1 cellular context compared by ENCODE assay signal in the genomic region with DNA sequence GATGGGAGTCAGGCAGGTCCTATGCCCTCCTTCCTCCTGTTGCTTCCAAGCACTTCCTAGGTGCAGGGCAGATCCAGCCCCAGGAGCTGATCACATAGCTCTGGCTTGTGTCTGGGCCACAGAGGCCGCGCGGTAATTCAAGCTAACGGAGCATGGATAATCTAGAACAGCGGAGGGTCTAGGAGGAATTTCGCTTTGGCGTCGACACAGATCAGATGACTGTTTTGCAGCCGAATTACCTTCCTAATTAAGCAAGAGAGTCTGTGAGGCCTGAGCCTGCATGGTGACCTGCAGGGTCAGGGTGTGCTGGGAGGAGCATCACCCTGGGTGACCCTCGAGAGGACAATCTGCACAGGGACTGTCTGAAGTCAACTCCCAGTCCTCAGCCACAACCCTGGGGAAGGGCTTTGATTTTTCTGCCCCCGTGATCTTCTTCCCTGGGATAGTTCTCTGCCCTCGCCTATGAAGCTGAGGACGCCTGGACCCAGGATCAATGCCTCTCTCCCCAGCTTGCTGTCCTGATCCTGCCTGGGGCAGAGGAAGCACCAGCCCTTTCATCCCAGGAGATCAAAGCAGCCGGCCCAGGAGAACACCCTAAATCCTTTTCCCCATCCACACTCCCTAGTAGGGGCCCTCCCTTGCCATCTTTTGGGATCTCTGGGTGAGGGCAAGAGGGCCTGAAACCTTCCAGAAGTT.
TF ChIP-seq lines count a peak whose summit lies in the region.

No MANE protein-coding gene starts in this region.

TF ChIP-seq in SK-N-SH treated with all-trans-retinoic acid at 6 μM for 48 hours, 23 proteins besides CTCF, POLR2A, EP300 and RAD21 (continued from another document):
- TF ChIP-seq, protein P1, sequence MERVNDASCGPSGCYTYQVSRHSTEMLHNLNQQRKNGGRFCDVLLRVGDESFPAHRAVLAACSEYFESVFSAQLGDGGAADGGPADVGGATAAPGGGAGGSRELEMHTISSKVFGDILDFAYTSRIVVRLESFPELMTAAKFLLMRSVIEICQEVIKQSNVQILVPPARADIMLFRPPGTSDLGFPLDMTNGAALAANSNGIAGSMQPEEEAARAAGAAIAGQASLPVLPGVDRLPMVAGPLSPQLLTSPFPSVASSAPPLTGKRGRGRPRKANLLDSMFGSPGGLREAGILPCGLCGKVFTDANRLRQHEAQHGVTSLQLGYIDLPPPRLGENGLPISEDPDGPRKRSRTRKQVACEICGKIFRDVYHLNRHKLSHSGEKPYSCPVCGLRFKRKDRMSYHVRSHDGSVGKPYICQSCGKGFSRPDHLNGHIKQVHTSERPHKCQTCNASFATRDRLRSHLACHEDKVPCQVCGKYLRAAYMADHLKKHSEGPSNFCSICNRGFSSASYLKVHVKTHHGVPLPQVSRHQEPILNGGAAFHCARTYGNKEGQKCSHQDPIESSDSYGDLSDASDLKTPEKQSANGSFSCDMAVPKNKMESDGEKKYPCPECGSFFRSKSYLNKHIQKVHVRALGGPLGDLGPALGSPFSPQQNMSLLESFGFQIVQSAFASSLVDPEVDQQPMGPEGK (CRISPR knock-in tag; IDR thresholded peaks at IDR 0.05; ENCODE audit: borderline replicate concordance), result no peak
- TF ChIP-seq TOX (CRISPR knock-in tag; IDR thresholded peaks at IDR 0.05; ENCODE audit: borderline replicate concordance), result no peak
